ENCODE assay signal across 1 cellular context in the genomic region with DNA sequence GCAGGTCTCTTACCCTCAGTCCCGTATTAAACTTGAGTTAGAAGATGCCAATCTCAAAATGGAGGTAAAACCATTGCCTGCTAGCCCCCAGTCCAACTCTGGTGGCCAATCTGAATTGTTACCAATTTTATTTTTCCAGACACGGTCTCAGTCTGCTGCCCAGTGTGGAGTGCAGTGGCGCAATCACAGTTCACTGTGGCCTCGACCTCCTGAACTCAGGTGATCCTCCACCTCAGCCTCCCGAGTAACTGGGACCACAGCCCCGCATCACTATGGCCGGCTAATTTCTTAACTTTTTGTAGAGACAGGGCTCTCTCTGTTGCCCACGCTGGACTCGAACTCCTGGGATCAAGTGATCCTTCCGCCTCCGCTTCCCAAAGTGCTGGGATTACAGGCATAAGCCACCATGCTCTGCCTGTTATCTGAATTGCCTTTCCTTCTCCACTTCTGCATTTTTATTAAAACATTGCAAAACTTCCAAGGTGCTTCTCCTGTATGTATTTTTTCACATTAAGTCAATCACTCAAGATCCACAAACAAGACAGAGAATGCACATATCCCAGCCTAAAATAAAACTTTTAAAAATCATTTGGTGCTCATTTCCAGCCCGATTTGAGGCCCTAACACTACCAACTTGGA.
TF ChIP-seq lines count a peak whose summit lies in the region.

No MANE protein-coding gene starts in this region.

TF ChIP-seq in HCT116, 20 proteins besides CTCF, POLR2A, EP300 and RAD21 (continued from another document):
- TF ChIP-seq, protein P1, sequence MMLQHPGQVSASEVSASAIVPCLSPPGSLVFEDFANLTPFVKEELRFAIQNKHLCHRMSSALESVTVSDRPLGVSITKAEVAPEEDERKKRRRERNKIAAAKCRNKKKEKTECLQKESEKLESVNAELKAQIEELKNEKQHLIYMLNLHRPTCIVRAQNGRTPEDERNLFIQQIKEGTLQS (IDR thresholded peaks at IDR 0.05): no peak
- TF ChIP-seq POLR2AphosphoS5 (IDR thresholded peaks at IDR 0.05; ENCODE audit: low read depth, low read length) (no peak), YY1 (IDR thresholded peaks at IDR 0.05; ENCODE audit: extremely low read depth, insufficient replicate concordance, low read depth, low read length) (no peak), EZH2phosphoT487 (IDR thresholded peaks at IDR 0.05; ENCODE audit: borderline replicate concordance) (no peak)
